8 cellular contexts compared by ENCODE assay signal in genomic region chr12:101785671-101786070, GRCh38. TPM values are rescaled to one million over a fixed set of nuclear protein-coding genes. Genes with fewer than 3 reads are reported as not detected.
"Had no signal": no experiment of that assay in that cellular context is flagged by ENCODE, and none has a peak within 500 bp of the region (broad histone marks: within the 10 kb centered on the region; RNA-seq: fewer than 3 reads in every experiment).

No MANE protein-coding gene starts in this region.

- H3K9ac ChIP-seq: GM23248 had no signal

- H3K4me3 ChIP-seq: GM23248, K562 had no signal

- DNase-seq: GM23248, GOT3, H9, HCEC 1CT, IMR-90, KG1 had no signal

- ATAC-seq: K562 had no signal

- H2AFZ ChIP-seq: GM23248 had no signal

- H3K27ac Mint-ChIP-seq: H9 had no signal

- H3K4me3 Mint-ChIP-seq: H9 had no signal

- H3K27ac ChIP-seq: GM23248 had no signal

- H3K9me3 Mint-ChIP-seq: H9 had no signal

RNA-seq across cellular contexts. Expression of gene SYCP3, which starts 46.4 kb away (rescaled TPM):
- total RNA-seq: GM23248, HT-29, IMR-90 had no signal
